ENCODE assay signal across 9 cellular contexts in the genomic region with DNA sequence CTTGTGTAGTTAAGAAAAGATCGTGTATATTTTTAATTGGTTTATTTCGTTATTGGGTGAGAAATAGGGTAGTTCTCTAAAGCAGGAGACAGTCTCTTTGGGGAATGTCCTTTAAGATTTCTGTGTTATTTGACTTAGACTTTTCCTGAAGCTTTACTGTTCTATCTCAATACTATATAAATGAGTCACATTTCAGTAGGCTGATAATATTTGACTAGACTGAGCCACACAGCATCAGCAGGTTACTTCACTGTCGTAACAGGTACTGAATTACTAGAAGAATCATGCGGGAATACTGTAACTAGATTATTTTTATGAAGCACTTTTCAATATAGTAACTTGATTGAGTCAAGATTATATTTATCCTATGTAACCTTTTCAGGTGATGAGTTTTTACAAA. TPM values are rescaled to one million over a fixed set of nuclear protein-coding genes. Genes with fewer than 3 reads are reported as not detected.
DNase-seq lines count a peak whose midpoint lies in the region; TF ChIP-seq lines count a peak whose summit lies in the region.
"Had no signal": no experiment of that assay in that cellular context is flagged by ENCODE, and none has a peak within 500 bp of the region (broad histone marks: within the 10 kb centered on the region; RNA-seq: fewer than 3 reads in every experiment).

No MANE protein-coding gene starts in this region.

- H3K9ac ChIP-seq in OCI-LY3 (ENCODE audit: low read length) (peak overlapping the region; percentile 80), rectal smooth muscle tissue (ENCODE audit: low read length) (no peak overlapping the region)

- TF ChIP-seq POLR2A in vagina (IDR thresholded peaks at IDR 0.05): no peak

- H3K79me2 ChIP-seq in OCI-LY3 (ENCODE audit: low read length): peaks cover 62% of the 10 kb centered on the region

- intact Hi-C loops in vagina (cut with DNase I): no loop called here

- H3K27me3 ChIP-seq in OCI-LY3 (ENCODE audit: low read depth, low read length): no peaks in the 10 kb centered on the region
- no peaks in the 10 kb centered on the region for H3K27me3 ChIP-seq in rectal smooth muscle tissue (ENCODE audit: control insufficient read depth, insufficient read depth, low read length)
- H3K27me3 ChIP-seq in vagina: no peaks in the 10 kb centered on the region
- H3K27me3 ChIP-seq in H7 (ENCODE audit: control insufficient read depth, insufficient read depth, low read length): no peaks in the 10 kb centered on the region
- H3K27me3 ChIP-seq: body of pancreas had no signal

- H3K4me3 ChIP-seq in GM12864 (ENCODE audit: low read depth, low read length) (peak overlapping the region; percentile 99; the same call in 1 of the 2 replicates), OCI-LY3 (ENCODE audit: low read length) (peak overlapping the region; percentile 91), epithelial cell of proximal tubule (ENCODE audit: low read depth, low read length) (peak overlapping the region; percentile 74), rectal smooth muscle tissue (ENCODE audit: low read length) (peak overlapping the region; percentile 98), vagina (peak overlapping the region in 1 of 2 donors; percentile 90), H7 (ENCODE audit: insufficient read depth, low read depth, low read length) (no peak overlapping the region)

- no peak overlapping the region for H2AFZ ChIP-seq in OCI-LY3 (ENCODE audit: low read depth, low read length)

- H3K9me3 ChIP-seq in OCI-LY3 (ENCODE audit: insufficient read depth, low read length) (no peaks in the 10 kb centered on the region), vagina (no peaks in the 10 kb centered on the region)
- H3K9me3 ChIP-seq: body of pancreas had no signal

- H3K27ac ChIP-seq in OCI-LY3 (ENCODE audit: low read length) (no peak overlapping the region), rectal smooth muscle tissue (ENCODE audit: low read depth, low read length) (no peak overlapping the region), vagina (no peak overlapping the region)

- H4K20me1 ChIP-seq in OCI-LY3 (ENCODE audit: insufficient read depth, low read length): peaks cover 36% of the 10 kb centered on the region

- H3K4me1 ChIP-seq in OCI-LY3 (ENCODE audit: low read length) (peaks cover 15% of the 10 kb centered on the region), rectal smooth muscle tissue (ENCODE audit: control insufficient read depth, insufficient read depth, low read length) (no peaks in the 10 kb centered on the region), vagina (peaks cover 43% of the 10 kb centered on the region)

- H3K36me3 ChIP-seq in OCI-LY3 (replicated peaks; ENCODE audit: low read depth, low read length): peaks cover 5% of the 10 kb centered on the region
- H3K36me3 ChIP-seq in rectal smooth muscle tissue (ENCODE audit: control insufficient read depth, insufficient read depth, low read length): no peaks in the 10 kb centered on the region
- H3K36me3 ChIP-seq in vagina: no peaks in the 10 kb centered on the region
- no peaks in the 10 kb centered on the region for H3K36me3 ChIP-seq in H7 (replicated peaks; ENCODE audit: control insufficient read depth, insufficient read depth, low read length)

- TF ChIP-seq CTCF in GM12864 (IDR thresholded peaks at IDR 0.05; ENCODE audit: low read depth, low read length, missing control alignments) (no peak), OCI-LY3 (IDR thresholded peaks at IDR 0.05; ENCODE audit: low read depth, low read length) (no peak), epithelial cell of proximal tubule (conservative IDR thresholded peaks at IDR 0.05; ENCODE audit: low read depth, low read length) (no peak), vagina (IDR thresholded peaks at IDR 0.05) (no peak)

- DNase-seq in GM12864 (ENCODE audit: low read depth) (no peak), epithelial cell of proximal tubule (ENCODE audit: low read depth) (peak; percentile 50), NCI-H345 treated with DMSO at 0.1 percent for 48 hours (lab: John Stamatoyannopoulos, UW; ENCODE audit: unreplicated experiment) (no peak), germinal center (ENCODE audit: low spot score) (no peak), vagina (ENCODE audit: extremely low spot score in 2 of 2) (no peak), H7 (no peak)

- peak overlapping the region; percentile 92 for H3K4me2 ChIP-seq in OCI-LY3 (ENCODE audit: low read length)

RNA-seq across cellular contexts. Expression of a gene that starts 1.4 kb away (rescaled TPM):
- total RNA-seq in epithelial cell of proximal tubule (19.6 and 24.7 TPM in 2 replicates), vagina (26.3 TPM)
- 25.5 and 39.5 TPM in 2 replicates for total RNA-seq in H7 (2014; rRNA removed; shearing (Covaris generic))
